Comparison of ENCODE assay signal across 12 cellular contexts in the genomic region with DNA sequence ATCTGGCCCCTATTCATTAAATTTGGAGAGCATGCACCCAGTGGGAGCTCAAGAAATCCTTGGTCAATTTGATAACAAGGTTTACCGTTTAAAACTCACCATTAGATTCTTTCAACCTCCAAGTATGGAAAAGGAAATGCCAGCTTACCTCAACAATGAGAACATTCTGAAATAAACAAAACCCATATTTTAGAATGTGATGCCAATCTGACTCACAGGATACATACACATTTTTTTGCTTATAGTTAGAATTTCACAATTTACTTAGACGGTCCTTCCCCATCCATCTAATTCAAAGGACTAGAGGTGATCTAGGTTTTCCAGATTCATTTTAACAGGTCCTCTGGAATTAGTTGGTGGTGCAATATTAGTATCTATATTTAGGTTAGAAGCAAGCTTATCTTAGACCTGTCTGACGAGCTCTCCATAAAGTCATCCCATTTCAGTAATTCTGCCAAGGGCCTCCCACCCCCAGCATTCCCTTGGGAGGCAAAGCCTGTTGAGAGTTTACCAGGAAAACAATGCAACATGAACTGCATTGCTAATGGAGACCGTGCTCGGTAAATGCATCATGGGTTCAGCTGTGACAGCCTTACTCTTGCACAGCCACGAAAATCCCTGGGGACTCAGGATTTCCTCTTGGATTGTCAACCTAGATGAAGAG.
DNase-seq lines count a peak whose midpoint lies in the region; ATAC-seq and TF ChIP-seq lines count a peak whose summit lies in the region.
"Had no signal": no experiment of that assay in that cellular context is flagged by ENCODE, and none has a peak within 500 bp of the region (broad histone marks: within the 10 kb centered on the region; RNA-seq: fewer than 3 reads in every experiment).

No MANE protein-coding gene starts in this region.

- in situ Hi-C loops in HAP-1 (cut with MboI; ENCODE audit: low sequenced_read_pairs), result no loop called here

- no peaks in the 10 kb centered on the region for H3K27me3 Mint-ChIP-seq in activated CD8-positive, alpha-beta memory T cell treated with anti-CD3 and anti-CD28 coated beads, Interleukin-2, amount 10 ng/mL, durations not matched to agents 7 days and 5 days
- no peaks in the 10 kb centered on the region for H3K27me3 Mint-ChIP-seq in activated naive CD8-positive, alpha-beta T cell treated with anti-CD3 and anti-CD28 coated beads for 36 hours
- H3K27me3 Mint-ChIP-seq: activated CD4-positive, alpha-beta T cell treated with anti-CD3 and anti-CD28 coated beads for 36 hours; naive thymus-derived CD4-positive, alpha-beta T cell had no signal

- H3K27ac Mint-ChIP-seq in activated CD8-positive, alpha-beta memory T cell treated with anti-CD3 and anti-CD28 coated beads, Interleukin-2, amount 10 ng/mL, durations not matched to agents 7 days and 5 days, result no peak overlapping the region
- no peak overlapping the region for H3K27ac Mint-ChIP-seq in activated naive CD8-positive, alpha-beta T cell treated with anti-CD3 and anti-CD28 coated beads for 36 hours
- H3K27ac Mint-ChIP-seq: activated CD4-positive, alpha-beta T cell treated with anti-CD3 and anti-CD28 coated beads for 36 hours; naive thymus-derived CD4-positive, alpha-beta T cell had no signal

- peak overlapping the region; percentile 3 for H2AFZ ChIP-seq in neuron (ENCODE audit: low read depth, low read length)

- no peaks in the 10 kb centered on the region for H3K36me3 Mint-ChIP-seq in activated CD8-positive, alpha-beta memory T cell treated with anti-CD3 and anti-CD28 coated beads, Interleukin-2, amount 10 ng/mL, durations not matched to agents 7 days and 5 days
- H3K36me3 Mint-ChIP-seq in activated naive CD8-positive, alpha-beta T cell treated with anti-CD3 and anti-CD28 coated beads for 36 hours, result no peaks in the 10 kb centered on the region

- H3K4me1 ChIP-seq in HAP-1 (peaks cover 12% of the 10 kb centered on the region), neuron (ENCODE audit: insufficient read depth, low read length) (peaks cover 31% of the 10 kb centered on the region)

- H3K9me3 ChIP-seq in HAP-1 (no peaks in the 10 kb centered on the region), neuron (ENCODE audit: low read length) (no peaks in the 10 kb centered on the region)

- DNase-seq in HAP-1 (ENCODE audit: low spot score in 2 of 2) (peak; percentile 56 to 78), NCI-H345 (lab: John Stamatoyannopoulos, UW) (peak; percentile 82), cardiac fibroblast (ENCODE audit: low read depth in 2 of 2) (peak; percentile 89 to 93)
- no peak for DNase-seq in activated CD8-positive, alpha-beta memory T cell treated with anti-CD3 and anti-CD28 coated beads, Interleukin-2, amount 10 ng/mL, durations not matched to agents 7 days and 5 days
- no peak for DNase-seq in activated naive CD8-positive, alpha-beta T cell treated with anti-CD3 and anti-CD28 coated beads for 36 hours
- no peak for DNase-seq in activated CD4-positive, CD25-positive, alpha-beta regulatory T cell (lab: John Stamatoyannopoulos, UW)
- DNase-seq: activated CD4-positive, alpha-beta T cell treated with anti-CD3 and anti-CD28 coated beads for 36 hours; naive thymus-derived CD4-positive, alpha-beta T cell; NCI-H2029 treated with DMSO at 0.1 percent for 48 hours; stimulated activated CD4-positive, alpha-beta T cell treated with anti-CD3 and anti-CD28 coated beads, Interleukin-2, amount 100 ng/mL, for 24 hours had no signal

- H3K27me3 ChIP-seq in HAP-1 (ENCODE audit: low read depth) (no peaks in the 10 kb centered on the region), neuron (ENCODE audit: insufficient read depth, low read length) (no peaks in the 10 kb centered on the region)

- H3K4me3 Mint-ChIP-seq in activated CD8-positive, alpha-beta memory T cell treated with anti-CD3 and anti-CD28 coated beads, Interleukin-2, amount 10 ng/mL, durations not matched to agents 7 days and 5 days, result no peak overlapping the region
- H3K4me3 Mint-ChIP-seq in activated naive CD8-positive, alpha-beta T cell treated with anti-CD3 and anti-CD28 coated beads for 36 hours, result no peak overlapping the region
- H3K4me3 Mint-ChIP-seq: activated CD4-positive, alpha-beta T cell treated with anti-CD3 and anti-CD28 coated beads for 36 hours; naive thymus-derived CD4-positive, alpha-beta T cell had no signal

- CTCF ChIA-PET in activated CD8-positive, alpha-beta memory T cell treated with anti-CD3 and anti-CD28 coated beads, Interleukin-2, amount 10 ng/mL, durations not matched to agents 7 days and 5 days (lab: Charles Lee), result interaction anchor here (1.4 kb wide), 2 partner anchors 9 to 29 kb away, joined by 3 read pairs; no protein-coding TSS in a partner anchor

- ATAC-seq in activated CD8-positive, alpha-beta memory T cell treated with anti-CD3 and anti-CD28 coated beads, Interleukin-2, amount 10 ng/mL, durations not matched to agents 7 days and 5 days, result no peak
- no peak for ATAC-seq in HG02840 (IDR thresholded peaks at IDR 0.05; ENCODE audit: low FRiP score, unreplicated experiment)
- ATAC-seq: activated CD4-positive, alpha-beta T cell treated with anti-CD3 and anti-CD28 coated beads for 36 hours; naive thymus-derived CD4-positive, alpha-beta T cell had no signal

- no peaks in the 10 kb centered on the region for H3K9me3 Mint-ChIP-seq in activated CD8-positive, alpha-beta memory T cell treated with anti-CD3 and anti-CD28 coated beads, Interleukin-2, amount 10 ng/mL, durations not matched to agents 7 days and 5 days (ENCODE audit: low read depth)
- peaks cover 2% of the 10 kb centered on the region for H3K9me3 Mint-ChIP-seq in activated naive CD8-positive, alpha-beta T cell treated with anti-CD3 and anti-CD28 coated beads for 36 hours

- H3K36me3 ChIP-seq in HAP-1 (replicated peaks), result no peaks in the 10 kb centered on the region
- H3K36me3 ChIP-seq in neuron (ENCODE audit: insufficient read depth, low read length), result no peaks in the 10 kb centered on the region

- H3K4me1 Mint-ChIP-seq in activated CD8-positive, alpha-beta memory T cell treated with anti-CD3 and anti-CD28 coated beads, Interleukin-2, amount 10 ng/mL, durations not matched to agents 7 days and 5 days, result peaks cover 5% of the 10 kb centered on the region
- H3K4me1 Mint-ChIP-seq in activated naive CD8-positive, alpha-beta T cell treated with anti-CD3 and anti-CD28 coated beads for 36 hours, result no peaks in the 10 kb centered on the region
- H3K4me1 Mint-ChIP-seq: activated CD4-positive, alpha-beta T cell treated with anti-CD3 and anti-CD28 coated beads for 36 hours had no signal

- no peak for TF ChIP-seq CTCF in cardiac fibroblast (IDR thresholded peaks at IDR 0.05; ENCODE audit: low read depth, low read length)

- H3K4me3 ChIP-seq in HAP-1 (no peak overlapping the region), cardiac fibroblast (replicated peaks in 1 of 2; ENCODE audit: low read depth in 2 of 2, low read length in 2 of 2) (no peak overlapping the region), neuron (ENCODE audit: low read length) (no peak overlapping the region)

Comparison
In these comparisons a context has a peak if more than half of its experiments do, and no peak if none do; other contexts are left out.
1. DNase-seq: peak in HAP-1 (2 of 2), NCI-H345 (single experiment) and cardiac fibroblast (2 of 2); none in activated CD8-positive, alpha-beta memory T cell treated with anti-CD3 and anti-CD28 coated beads, Interleukin-2, amount 10 ng/mL, durations not matched to agents 7 days and 5 days (single experiment), activated naive CD8-positive, alpha-beta T cell treated with anti-CD3 and anti-CD28 coated beads for 36 hours (single experiment) and activated CD4-positive, CD25-positive, alpha-beta regulatory T cell (0 of 4).